In the genomic region with DNA sequence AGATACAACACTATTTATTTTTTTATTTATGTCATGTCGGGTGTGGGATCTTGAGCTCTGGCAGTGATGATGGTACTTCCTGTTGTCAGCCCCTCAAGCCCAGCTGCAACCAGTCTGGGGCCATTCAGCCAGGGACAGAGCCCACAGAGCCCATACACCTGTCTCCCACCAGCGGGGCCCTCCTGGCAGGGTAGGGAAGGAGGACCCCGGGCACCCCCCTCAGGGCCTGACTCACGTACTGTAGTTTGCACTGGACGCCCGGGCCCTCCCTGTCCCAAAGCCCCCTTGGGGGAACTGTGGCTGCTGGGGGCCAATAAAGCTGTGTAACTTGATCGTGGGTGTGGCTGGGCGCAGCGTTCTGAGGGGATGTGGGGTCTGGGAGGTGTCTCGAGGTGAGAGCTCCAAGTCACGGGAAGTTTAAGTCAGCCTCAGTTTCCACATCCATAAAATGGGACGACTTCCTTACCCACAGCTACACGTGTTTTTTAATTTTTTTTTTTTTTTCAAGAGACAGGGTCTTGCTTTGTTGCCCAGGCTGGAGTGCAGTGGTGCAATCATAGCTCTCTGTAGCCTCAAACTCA, we compare ENCODE assay signal across 1 cellular context.
TF ChIP-seq lines count a peak whose summit lies in the region.

No MANE protein-coding gene starts in this region.

TF ChIP-seq in HEK293, 187 proteins besides CTCF, POLR2A, EP300 and RAD21 (continued from another document and continues in another):
- TF ChIP-seq EGR2 (tag by site-specific recombination; IDR thresholded peaks at IDR 0.05; ENCODE audit: low read depth) (no peak), ZNF837 (tag by site-specific recombination; IDR thresholded peaks at IDR 0.05) (no peak), YY1 (tag by site-specific recombination; IDR thresholded peaks at IDR 0.05) (no peak), ZNF629 (tag by site-specific recombination; IDR thresholded peaks at IDR 0.05) (no peak), ZFHX2 (tag by site-specific recombination; conservative IDR thresholded peaks at IDR 0.05) (no peak), OVOL3 (tag by site-specific recombination; IDR thresholded peaks at IDR 0.05) (no peak), ZNF677 (tag by site-specific recombination; IDR thresholded peaks at IDR 0.05) (no peak), KLF1 (tag by site-specific recombination; IDR thresholded peaks at IDR 0.05) (peak; percentile 81; the same call in 1 of the 2 replicates), GLIS1 (tag by site-specific recombination; IDR thresholded peaks at IDR 0.05) (peak; percentile 64), ZNF16 (tag by site-specific recombination; IDR thresholded peaks at IDR 0.05; ENCODE audit: low read depth) (no peak), ZNF624 (tag by site-specific recombination; IDR thresholded peaks at IDR 0.05) (no peak), SP7 (tag by site-specific recombination; IDR thresholded peaks at IDR 0.05) (0 out of 2 replicates have a peak, but pooled peaks have one; percentile 19), ZBTB20 (tag by site-specific recombination; IDR thresholded peaks at IDR 0.05) (no peak), GLIS2 (tag by site-specific recombination; IDR thresholded peaks at IDR 0.05) (peak; percentile 45; the same call in 1 of the 2 replicates), ZNF600 (tag by site-specific recombination; IDR thresholded peaks at IDR 0.05) (no peak), KLF7 (tag by site-specific recombination; IDR thresholded peaks at IDR 0.05; ENCODE audit: borderline replicate concordance) (no peak), KLF10 (tag by site-specific recombination; IDR thresholded peaks at IDR 0.05) (no peak), ZNF707 (tag by site-specific recombination; IDR thresholded peaks at IDR 0.05) (no peak), ZNF391 (tag by site-specific recombination; IDR thresholded peaks at IDR 0.05; ENCODE audit: borderline replicate concordance, low read depth) (peak; percentile 58; the same call in 1 of the 2 replicates), ZNF626 (tag by site-specific recombination; IDR thresholded peaks at IDR 0.05) (no peak), ZNF354C (tag by site-specific recombination; IDR thresholded peaks at IDR 0.05; ENCODE audit: borderline replicate concordance, low read depth) (no peak), ZBTB8A (tag by site-specific recombination; IDR thresholded peaks at IDR 0.05) (0 out of 2 replicates have a peak, but pooled peaks have one; percentile 34), ZNF23 (tag by site-specific recombination; IDR thresholded peaks at IDR 0.05; ENCODE audit: borderline replicate concordance) (no peak), KLF9 (tag by site-specific recombination; IDR thresholded peaks at IDR 0.05; ENCODE audit: low read depth) (0 out of 2 replicates have a peak, but pooled peaks have one; percentile 15), ZFP41 (tag by site-specific recombination; IDR thresholded peaks at IDR 0.05; ENCODE audit: borderline replicate concordance) (no peak), ZNF223 (tag by site-specific recombination; IDR thresholded peaks at IDR 0.05) (no peak), ZNF138 (tag by site-specific recombination; IDR thresholded peaks at IDR 0.05; ENCODE audit: borderline replicate concordance) (no peak), ZNF76 (tag by site-specific recombination; IDR thresholded peaks at IDR 0.05; ENCODE audit: borderline replicate concordance, low read depth) (no peak)
- TF ChIP-seq, protein P1, sequence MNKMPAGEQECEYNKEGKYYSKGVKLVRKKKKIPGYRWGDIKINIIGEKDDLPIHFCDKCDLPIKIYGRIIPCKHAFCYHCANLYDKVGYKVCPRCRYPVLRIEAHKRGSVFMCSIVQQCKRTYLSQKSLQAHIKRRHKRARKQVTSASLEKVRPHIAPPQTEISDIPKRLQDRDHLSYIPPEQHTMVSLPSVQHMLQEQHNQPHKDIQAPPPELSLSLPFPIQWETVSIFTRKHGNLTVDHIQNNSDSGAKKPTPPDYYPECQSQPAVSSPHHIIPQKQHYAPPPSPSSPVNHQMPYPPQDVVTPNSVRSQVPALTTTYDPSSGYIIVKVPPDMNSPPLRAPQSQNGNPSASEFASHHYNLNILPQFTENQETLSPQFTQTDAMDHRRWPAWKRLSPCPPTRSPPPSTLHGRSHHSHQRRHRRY (tag by site-specific recombination; IDR thresholded peaks at IDR 0.05), result no peak
- TF ChIP-seq, protein P2, sequence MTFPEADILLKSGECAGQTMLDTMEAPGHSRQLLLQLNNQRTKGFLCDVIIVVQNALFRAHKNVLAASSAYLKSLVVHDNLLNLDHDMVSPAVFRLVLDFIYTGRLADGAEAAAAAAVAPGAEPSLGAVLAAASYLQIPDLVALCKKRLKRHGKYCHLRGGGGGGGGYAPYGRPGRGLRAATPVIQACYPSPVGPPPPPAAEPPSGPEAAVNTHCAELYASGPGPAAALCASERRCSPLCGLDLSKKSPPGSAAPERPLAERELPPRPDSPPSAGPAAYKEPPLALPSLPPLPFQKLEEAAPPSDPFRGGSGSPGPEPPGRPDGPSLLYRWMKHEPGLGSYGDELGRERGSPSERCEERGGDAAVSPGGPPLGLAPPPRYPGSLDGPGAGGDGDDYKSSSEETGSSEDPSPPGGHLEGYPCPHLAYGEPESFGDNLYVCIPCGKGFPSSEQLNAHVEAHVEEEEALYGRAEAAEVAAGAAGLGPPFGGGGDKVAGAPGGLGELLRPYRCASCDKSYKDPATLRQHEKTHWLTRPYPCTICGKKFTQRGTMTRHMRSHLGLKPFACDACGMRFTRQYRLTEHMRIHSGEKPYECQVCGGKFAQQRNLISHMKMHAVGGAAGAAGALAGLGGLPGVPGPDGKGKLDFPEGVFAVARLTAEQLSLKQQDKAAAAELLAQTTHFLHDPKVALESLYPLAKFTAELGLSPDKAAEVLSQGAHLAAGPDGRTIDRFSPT (tag by site-specific recombination; IDR thresholded peaks at IDR 0.05), result no peak
- TF ChIP-seq, protein P3, sequence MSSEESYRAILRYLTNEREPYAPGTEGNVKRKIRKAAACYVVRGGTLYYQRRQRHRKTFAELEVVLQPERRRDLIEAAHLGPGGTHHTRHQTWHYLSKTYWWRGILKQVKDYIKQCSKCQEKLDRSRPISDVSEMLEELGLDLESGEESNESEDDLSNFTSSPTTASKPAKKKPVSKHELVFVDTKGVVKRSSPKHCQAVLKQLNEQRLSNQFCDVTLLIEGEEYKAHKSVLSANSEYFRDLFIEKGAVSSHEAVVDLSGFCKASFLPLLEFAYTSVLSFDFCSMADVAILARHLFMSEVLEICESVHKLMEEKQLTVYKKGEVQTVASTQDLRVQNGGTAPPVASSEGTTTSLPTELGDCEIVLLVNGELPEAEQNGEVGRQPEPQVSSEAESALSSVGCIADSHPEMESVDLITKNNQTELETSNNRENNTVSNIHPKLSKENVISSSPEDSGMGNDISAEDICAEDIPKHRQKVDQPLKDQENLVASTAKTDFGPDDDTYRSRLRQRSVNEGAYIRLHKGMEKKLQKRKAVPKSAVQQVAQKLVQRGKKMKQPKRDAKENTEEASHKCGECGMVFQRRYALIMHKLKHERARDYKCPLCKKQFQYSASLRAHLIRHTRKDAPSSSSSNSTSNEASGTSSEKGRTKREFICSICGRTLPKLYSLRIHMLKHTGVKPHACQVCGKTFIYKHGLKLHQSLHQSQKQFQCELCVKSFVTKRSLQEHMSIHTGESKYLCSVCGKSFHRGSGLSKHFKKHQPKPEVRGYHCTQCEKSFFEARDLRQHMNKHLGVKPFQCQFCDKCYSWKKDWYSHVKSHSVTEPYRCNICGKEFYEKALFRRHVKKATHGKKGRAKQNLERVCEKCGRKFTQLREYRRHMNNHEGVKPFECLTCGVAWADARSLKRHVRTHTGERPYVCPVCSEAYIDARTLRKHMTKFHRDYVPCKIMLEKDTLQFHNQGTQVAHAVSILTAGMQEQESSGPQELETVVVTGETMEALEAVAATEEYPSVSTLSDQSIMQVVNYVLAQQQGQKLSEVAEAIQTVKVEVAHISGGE (tag by site-specific recombination; conservative IDR thresholded peaks at IDR 0.05; ENCODE audit: low read depth), result no peak
- TF ChIP-seq, protein P4, sequence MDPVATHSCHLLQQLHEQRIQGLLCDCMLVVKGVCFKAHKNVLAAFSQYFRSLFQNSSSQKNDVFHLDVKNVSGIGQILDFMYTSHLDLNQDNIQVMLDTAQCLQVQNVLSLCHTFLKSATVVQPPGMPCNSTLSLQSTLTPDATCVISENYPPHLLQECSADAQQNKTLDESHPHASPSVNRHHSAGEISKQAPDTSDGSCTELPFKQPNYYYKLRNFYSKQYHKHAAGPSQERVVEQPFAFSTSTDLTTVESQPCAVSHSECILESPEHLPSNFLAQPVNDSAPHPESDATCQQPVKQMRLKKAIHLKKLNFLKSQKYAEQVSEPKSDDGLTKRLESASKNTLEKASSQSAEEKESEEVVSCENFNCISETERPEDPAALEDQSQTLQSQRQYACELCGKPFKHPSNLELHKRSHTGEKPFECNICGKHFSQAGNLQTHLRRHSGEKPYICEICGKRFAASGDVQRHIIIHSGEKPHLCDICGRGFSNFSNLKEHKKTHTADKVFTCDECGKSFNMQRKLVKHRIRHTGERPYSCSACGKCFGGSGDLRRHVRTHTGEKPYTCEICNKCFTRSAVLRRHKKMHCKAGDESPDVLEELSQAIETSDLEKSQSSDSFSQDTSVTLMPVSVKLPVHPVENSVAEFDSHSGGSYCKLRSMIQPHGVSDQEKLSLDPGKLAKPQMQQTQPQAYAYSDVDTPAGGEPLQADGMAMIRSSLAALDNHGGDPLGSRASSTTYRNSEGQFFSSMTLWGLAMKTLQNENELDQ (tag by site-specific recombination; IDR thresholded peaks at IDR 0.05; ENCODE audit: low read depth), result no peak
- TF ChIP-seq, protein P5, sequence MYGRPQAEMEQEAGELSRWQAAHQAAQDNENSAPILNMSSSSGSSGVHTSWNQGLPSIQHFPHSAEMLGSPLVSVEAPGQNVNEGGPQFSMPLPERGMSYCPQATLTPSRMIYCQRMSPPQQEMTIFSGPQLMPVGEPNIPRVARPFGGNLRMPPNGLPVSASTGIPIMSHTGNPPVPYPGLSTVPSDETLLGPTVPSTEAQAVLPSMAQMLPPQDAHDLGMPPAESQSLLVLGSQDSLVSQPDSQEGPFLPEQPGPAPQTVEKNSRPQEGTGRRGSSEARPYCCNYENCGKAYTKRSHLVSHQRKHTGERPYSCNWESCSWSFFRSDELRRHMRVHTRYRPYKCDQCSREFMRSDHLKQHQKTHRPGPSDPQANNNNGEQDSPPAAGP (tag by site-specific recombination; IDR thresholded peaks at IDR 0.05), result 0 out of 2 replicates have a peak, but pooled peaks have one; percentile 18
- TF ChIP-seq, protein P6, sequence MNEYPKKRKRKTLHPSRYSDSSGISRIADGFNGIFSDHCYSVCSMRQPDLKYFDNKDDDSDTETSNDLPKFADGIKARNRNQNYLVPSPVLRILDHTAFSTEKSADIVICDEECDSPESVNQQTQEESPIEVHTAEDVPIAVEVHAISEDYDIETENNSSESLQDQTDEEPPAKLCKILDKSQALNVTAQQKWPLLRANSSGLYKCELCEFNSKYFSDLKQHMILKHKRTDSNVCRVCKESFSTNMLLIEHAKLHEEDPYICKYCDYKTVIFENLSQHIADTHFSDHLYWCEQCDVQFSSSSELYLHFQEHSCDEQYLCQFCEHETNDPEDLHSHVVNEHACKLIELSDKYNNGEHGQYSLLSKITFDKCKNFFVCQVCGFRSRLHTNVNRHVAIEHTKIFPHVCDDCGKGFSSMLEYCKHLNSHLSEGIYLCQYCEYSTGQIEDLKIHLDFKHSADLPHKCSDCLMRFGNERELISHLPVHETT (tag by site-specific recombination; IDR thresholded peaks at IDR 0.05), result peak; percentile 67
- TF ChIP-seq, protein P7, sequence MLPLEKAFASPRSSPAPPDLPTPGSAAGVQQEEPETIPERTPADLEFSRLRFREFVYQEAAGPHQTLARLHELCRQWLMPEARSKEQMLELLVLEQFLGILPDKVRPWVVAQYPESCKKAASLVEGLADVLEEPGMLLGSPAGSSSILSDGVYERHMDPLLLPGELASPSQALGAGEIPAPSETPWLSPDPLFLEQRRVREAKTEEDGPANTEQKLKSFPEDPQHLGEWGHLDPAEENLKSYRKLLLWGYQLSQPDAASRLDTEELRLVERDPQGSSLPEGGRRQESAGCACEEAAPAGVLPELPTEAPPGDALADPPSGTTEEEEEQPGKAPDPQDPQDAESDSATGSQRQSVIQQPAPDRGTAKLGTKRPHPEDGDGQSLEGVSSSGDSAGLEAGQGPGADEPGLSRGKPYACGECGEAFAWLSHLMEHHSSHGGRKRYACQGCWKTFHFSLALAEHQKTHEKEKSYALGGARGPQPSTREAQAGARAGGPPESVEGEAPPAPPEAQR (tag by site-specific recombination; IDR thresholded peaks at IDR 0.05), result no peak
- TF ChIP-seq, protein P8, sequence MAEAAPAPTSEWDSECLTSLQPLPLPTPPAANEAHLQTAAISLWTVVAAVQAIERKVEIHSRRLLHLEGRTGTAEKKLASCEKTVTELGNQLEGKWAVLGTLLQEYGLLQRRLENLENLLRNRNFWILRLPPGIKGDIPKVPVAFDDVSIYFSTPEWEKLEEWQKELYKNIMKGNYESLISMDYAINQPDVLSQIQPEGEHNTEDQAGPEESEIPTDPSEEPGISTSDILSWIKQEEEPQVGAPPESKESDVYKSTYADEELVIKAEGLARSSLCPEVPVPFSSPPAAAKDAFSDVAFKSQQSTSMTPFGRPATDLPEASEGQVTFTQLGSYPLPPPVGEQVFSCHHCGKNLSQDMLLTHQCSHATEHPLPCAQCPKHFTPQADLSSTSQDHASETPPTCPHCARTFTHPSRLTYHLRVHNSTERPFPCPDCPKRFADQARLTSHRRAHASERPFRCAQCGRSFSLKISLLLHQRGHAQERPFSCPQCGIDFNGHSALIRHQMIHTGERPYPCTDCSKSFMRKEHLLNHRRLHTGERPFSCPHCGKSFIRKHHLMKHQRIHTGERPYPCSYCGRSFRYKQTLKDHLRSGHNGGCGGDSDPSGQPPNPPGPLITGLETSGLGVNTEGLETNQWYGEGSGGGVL (tag by site-specific recombination; IDR thresholded peaks at IDR 0.05), result no peak
- TF ChIP-seq, protein P9, sequence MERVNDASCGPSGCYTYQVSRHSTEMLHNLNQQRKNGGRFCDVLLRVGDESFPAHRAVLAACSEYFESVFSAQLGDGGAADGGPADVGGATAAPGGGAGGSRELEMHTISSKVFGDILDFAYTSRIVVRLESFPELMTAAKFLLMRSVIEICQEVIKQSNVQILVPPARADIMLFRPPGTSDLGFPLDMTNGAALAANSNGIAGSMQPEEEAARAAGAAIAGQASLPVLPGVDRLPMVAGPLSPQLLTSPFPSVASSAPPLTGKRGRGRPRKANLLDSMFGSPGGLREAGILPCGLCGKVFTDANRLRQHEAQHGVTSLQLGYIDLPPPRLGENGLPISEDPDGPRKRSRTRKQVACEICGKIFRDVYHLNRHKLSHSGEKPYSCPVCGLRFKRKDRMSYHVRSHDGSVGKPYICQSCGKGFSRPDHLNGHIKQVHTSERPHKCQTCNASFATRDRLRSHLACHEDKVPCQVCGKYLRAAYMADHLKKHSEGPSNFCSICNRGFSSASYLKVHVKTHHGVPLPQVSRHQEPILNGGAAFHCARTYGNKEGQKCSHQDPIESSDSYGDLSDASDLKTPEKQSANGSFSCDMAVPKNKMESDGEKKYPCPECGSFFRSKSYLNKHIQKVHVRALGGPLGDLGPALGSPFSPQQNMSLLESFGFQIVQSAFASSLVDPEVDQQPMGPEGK (tag by site-specific recombination; IDR thresholded peaks at IDR 0.05), result peak; percentile 58
- TF ChIP-seq, protein P10, sequence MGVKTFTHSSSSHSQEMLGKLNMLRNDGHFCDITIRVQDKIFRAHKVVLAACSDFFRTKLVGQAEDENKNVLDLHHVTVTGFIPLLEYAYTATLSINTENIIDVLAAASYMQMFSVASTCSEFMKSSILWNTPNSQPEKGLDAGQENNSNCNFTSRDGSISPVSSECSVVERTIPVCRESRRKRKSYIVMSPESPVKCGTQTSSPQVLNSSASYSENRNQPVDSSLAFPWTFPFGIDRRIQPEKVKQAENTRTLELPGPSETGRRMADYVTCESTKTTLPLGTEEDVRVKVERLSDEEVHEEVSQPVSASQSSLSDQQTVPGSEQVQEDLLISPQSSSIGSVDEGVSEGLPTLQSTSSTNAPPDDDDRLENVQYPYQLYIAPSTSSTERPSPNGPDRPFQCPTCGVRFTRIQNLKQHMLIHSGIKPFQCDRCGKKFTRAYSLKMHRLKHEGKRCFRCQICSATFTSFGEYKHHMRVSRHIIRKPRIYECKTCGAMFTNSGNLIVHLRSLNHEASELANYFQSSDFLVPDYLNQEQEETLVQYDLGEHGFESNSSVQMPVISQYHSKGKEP (tag by site-specific recombination; IDR thresholded peaks at IDR 0.05), result no peak
